In genomic region chr15:45377630-45378148, GRCh38 we compare ENCODE assay signal across 8 cellular contexts. TPM values are rescaled to one million over a fixed set of nuclear protein-coding genes. Genes with fewer than 3 reads are reported as not detected.
DNase-seq lines count a peak whose midpoint lies in the region; ATAC-seq and TF ChIP-seq lines count a peak whose summit lies in the region.

No MANE protein-coding gene starts in this region.

- in situ Hi-C loops in transverse colon (cut with MboI; ENCODE audit: low pct_ligation_motif_present in 1 of 4, low pct_unique_long_range_greater_than_20kb in 1 of 4, low sequenced_read_pairs in 3 of 4): loop anchor here in 3 of 4 donors (25.0 kb wide), 2 partner anchors 190 to 215 kb away; partner anchors contain the start of gene SHF (in 2 of the 3)

- no peaks in the 10 kb centered on the region for H3K9me3 Mint-ChIP-seq in chondrocyte (ENCODE audit: low read depth)

- peak; percentile 36 for ATAC-seq in GM19452 (IDR thresholded peaks at IDR 0.05; ENCODE audit: unreplicated experiment)
- peak; percentile 43 to 46 for ATAC-seq in lower lobe of right lung

- H3K27me3 Mint-ChIP-seq in chondrocyte (ENCODE audit: low read depth): peaks cover 74% of the 10 kb centered on the region

- TF ChIP-seq CTCF in chondrocyte (IDR thresholded peaks at IDR 0.05) (no peak), lower lobe of right lung (IDR thresholded peaks at IDR 0.05) (no peak), transverse colon (IDR thresholded peaks at IDR 0.05) (no peak)

- peak overlapping the region; percentile 74 for H3K4me3 Mint-ChIP-seq in chondrocyte (ENCODE audit: unreplicated experiment)

- intact Hi-C loops in lower lobe of right lung (cut with DNase I): no loop called here
- intact Hi-C loops in transverse colon (cut with DNase I; ENCODE audit: low total_unique reads): loop anchor here (2.0 kb wide), 1 partner anchor 25 kb away; a partner anchor contains a TSS

- H3K4me1 ChIP-seq in lower lobe of right lung (peaks cover 24% of the 10 kb centered on the region), transverse colon (peaks cover 0 to 34% (median 15%) of the 10 kb centered on the region in 4 donors)

- peaks cover 17% of the 10 kb centered on the region for H3K27me3 ChIP-seq in lower lobe of right lung (ENCODE audit: low read depth)
- no peaks in the 10 kb centered on the region for H3K27me3 ChIP-seq in transverse colon

- H3K27ac Mint-ChIP-seq in chondrocyte (ENCODE audit: unreplicated experiment): no peak overlapping the region

- H3K9me3 ChIP-seq in lower lobe of right lung (no peaks in the 10 kb centered on the region), transverse colon (no peaks in the 10 kb centered on the region)

- H3K4me3 ChIP-seq in lower lobe of right lung: peak overlapping the region; percentile 65
- H3K4me3 ChIP-seq in transverse colon: peak overlapping the region; percentile 51 to 73 (median 60)

- WGBS in transverse colon (ENCODE audit: low coverage in 1 of 2), 2 donors: 2 to 8% methylated on average over 2 to 32 of the region's 32 CpGs

- no peaks in the 10 kb centered on the region for H3K36me3 Mint-ChIP-seq in chondrocyte (ENCODE audit: low read depth)

- peaks cover 11% of the 10 kb centered on the region for H3K4me1 Mint-ChIP-seq in chondrocyte (ENCODE audit: low read depth)

- TF ChIP-seq POLR2A in transverse colon (IDR thresholded peaks at IDR 0.05): no peak

- H3K36me3 ChIP-seq in lower lobe of right lung (no peaks in the 10 kb centered on the region), transverse colon (no peaks in the 10 kb centered on the region)

- H3K27ac ChIP-seq in lower lobe of right lung (peak overlapping the region; percentile 65), transverse colon (peak overlapping the region; percentile 83 to 92 (median 84))

- TF ChIP-seq EP300 in transverse colon (IDR thresholded peaks at IDR 0.05; ENCODE audit: low read depth): no peak

- DNase-seq in CD1c-positive myeloid dendritic cell (ENCODE audit: extremely low spot score): peak; percentile 30
- DNase-seq in NCI-H2171 (lab: John Stamatoyannopoulos, UW): peak; percentile 69
- DNase-seq in chondrocyte (ENCODE audit: low spot score): no peak
- DNase-seq in lower lobe of right lung: no peak
- peak; percentile 46 for DNase-seq in transverse colon
- no peak for DNase-seq in DMS79 (lab: John Stamatoyannopoulos, UW)
- no peak for DNase-seq in activated effector memory CD4-positive, alpha-beta T cell treated with Interleukin-2 at 50 U/mL for 16 hours

RNA-seq across cellular contexts. Expression of gene GATM, which starts 0.7 kb away (rescaled TPM):
- total RNA-seq in chondrocyte (0.30 TPM in 1 of 3 replicates, not detected in the others), lower lobe of right lung (7.2 TPM), transverse colon (10 to 100 TPM; 15.9 to 96.9 (median 18.6) TPM)

Comparison
In these comparisons a context has a peak if more than half of its experiments do, and no peak if none do; other contexts are left out.
1. DNase-seq: peak in CD1c-positive myeloid dendritic cell (single experiment), NCI-H2171 (single experiment) and transverse colon (single experiment); none in chondrocyte (single experiment), lower lobe of right lung (single experiment), DMS79 (single experiment) and activated effector memory CD4-positive, alpha-beta T cell treated with Interleukin-2 at 50 U/mL for 16 hours (single experiment).